Comparison of ENCODE assay signal across 1 cellular context in genomic region chr10:6409982-6410694, GRCh38.
TF ChIP-seq lines count a peak whose summit lies in the region.

No MANE protein-coding gene starts in this region.

TF ChIP-seq in GM23338, 12 proteins besides CTCF, POLR2A, EP300 and RAD21 (continued from another document):
- TF ChIP-seq, protein P1, sequence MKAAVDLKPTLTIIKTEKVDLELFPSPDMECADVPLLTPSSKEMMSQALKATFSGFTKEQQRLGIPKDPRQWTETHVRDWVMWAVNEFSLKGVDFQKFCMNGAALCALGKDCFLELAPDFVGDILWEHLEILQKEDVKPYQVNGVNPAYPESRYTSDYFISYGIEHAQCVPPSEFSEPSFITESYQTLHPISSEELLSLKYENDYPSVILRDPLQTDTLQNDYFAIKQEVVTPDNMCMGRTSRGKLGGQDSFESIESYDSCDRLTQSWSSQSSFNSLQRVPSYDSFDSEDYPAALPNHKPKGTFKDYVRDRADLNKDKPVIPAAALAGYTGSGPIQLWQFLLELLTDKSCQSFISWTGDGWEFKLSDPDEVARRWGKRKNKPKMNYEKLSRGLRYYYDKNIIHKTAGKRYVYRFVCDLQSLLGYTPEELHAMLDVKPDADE (IDR thresholded peaks at IDR 0.05): no peak
- TF ChIP-seq JUNB (IDR thresholded peaks at IDR 0.05; ENCODE audit: unreplicated experiment) (no peak), ZNF114 (CRISPR knock-in tag; IDR thresholded peaks at IDR 0.05) (no peak), EZH2phosphoT487 (IDR thresholded peaks at IDR 0.05; ENCODE audit: unreplicated experiment) (no peak), CREB1 (CRISPR knock-in tag; IDR thresholded peaks at IDR 0.05; ENCODE audit: low read depth) (no peak)
- TF ChIP-seq, protein P2, sequence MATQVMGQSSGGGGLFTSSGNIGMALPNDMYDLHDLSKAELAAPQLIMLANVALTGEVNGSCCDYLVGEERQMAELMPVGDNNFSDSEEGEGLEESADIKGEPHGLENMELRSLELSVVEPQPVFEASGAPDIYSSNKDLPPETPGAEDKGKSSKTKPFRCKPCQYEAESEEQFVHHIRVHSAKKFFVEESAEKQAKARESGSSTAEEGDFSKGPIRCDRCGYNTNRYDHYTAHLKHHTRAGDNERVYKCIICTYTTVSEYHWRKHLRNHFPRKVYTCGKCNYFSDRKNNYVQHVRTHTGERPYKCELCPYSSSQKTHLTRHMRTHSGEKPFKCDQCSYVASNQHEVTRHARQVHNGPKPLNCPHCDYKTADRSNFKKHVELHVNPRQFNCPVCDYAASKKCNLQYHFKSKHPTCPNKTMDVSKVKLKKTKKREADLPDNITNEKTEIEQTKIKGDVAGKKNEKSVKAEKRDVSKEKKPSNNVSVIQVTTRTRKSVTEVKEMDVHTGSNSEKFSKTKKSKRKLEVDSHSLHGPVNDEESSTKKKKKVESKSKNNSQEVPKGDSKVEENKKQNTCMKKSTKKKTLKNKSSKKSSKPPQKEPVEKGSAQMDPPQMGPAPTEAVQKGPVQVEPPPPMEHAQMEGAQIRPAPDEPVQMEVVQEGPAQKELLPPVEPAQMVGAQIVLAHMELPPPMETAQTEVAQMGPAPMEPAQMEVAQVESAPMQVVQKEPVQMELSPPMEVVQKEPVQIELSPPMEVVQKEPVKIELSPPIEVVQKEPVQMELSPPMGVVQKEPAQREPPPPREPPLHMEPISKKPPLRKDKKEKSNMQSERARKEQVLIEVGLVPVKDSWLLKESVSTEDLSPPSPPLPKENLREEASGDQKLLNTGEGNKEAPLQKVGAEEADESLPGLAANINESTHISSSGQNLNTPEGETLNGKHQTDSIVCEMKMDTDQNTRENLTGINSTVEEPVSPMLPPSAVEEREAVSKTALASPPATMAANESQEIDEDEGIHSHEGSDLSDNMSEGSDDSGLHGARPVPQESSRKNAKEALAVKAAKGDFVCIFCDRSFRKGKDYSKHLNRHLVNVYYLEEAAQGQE (IDR thresholded peaks at IDR 0.05; ENCODE audit: unreplicated experiment): no peak
